Comparison of ENCODE assay signal across 8 cellular contexts in genomic region chr3:124834723-124835718, GRCh38. TPM values are rescaled to one million over a fixed set of nuclear protein-coding genes. Genes with fewer than 3 reads are reported as not detected.
A peak's percentile ranks its signal among the peaks of the same experiment; 100 is the strongest.
DNase-seq lines count a peak whose midpoint lies in the region; ATAC-seq and TF ChIP-seq lines count a peak whose summit lies in the region.

No MANE protein-coding gene starts in this region.

- POLR2A ChIA-PET in SK-N-SH (lab: Yijun Ruan, JAX) = interaction anchor here (0.5 to 0.8 kb wide), 5 partner anchors 27 to 59 kb away, joined by 3 read pairs; no protein-coding TSS in a partner anchor

- peak overlapping the region; percentile 11; the same call in 1 of the 2 replicates for H2AFZ ChIP-seq in KMS-11 (ENCODE audit: low read depth)
- H2AFZ ChIP-seq in SK-N-SH (ENCODE audit: low read depth) = no peak overlapping the region

- H3K27ac ChIP-seq in KMS-11 = peak overlapping the region; percentile 96
- peak overlapping the region; percentile 95 to 100 for H3K27ac ChIP-seq in SK-N-SH (ENCODE audit: low read depth in 2 of 2, low read length in 1 of 2)

- no peaks in the 10 kb centered on the region for H4K20me1 ChIP-seq in KMS-11 (ENCODE audit: insufficient read depth)
- H4K20me1 ChIP-seq in SK-N-SH (ENCODE audit: insufficient read depth) = no peaks in the 10 kb centered on the region

- no peaks in the 10 kb centered on the region for H3K9me3 ChIP-seq in SK-N-SH
- H3K9me3 ChIP-seq in iPS-15b (ENCODE audit: control insufficient read depth, insufficient read depth, low read length) = no peaks in the 10 kb centered on the region

- H3K4me2 ChIP-seq in KMS-11 = peak overlapping the region; percentile 91
- H3K4me2 ChIP-seq in SK-N-SH = peak overlapping the region; percentile 54; the same call in 1 of the 2 replicates

- no peak overlapping the region for H3K27ac Mint-ChIP-seq in activated naive CD8-positive, alpha-beta T cell treated with anti-CD3 and anti-CD28 coated beads, Interleukin-2, amount 50 U/mL, for 24 hours

- H3K9me3 Mint-ChIP-seq in activated naive CD8-positive, alpha-beta T cell treated with anti-CD3 and anti-CD28 coated beads, Interleukin-2, amount 50 U/mL, for 24 hours = no peaks in the 10 kb centered on the region

- DNase-seq in Daoy (ENCODE audit: low read depth) = peak; percentile 81
- DNase-seq in SK-N-SH = no peak
- DNase-seq in activated naive CD8-positive, alpha-beta T cell treated with anti-CD3 and anti-CD28 coated beads, Interleukin-2, amount 50 U/mL, for 24 hours = peak; percentile 23
- peak; percentile 23 to 30 for DNase-seq in stimulated activated CD4-positive, alpha-beta T cell treated with anti-CD3 and anti-CD28 coated beads, Interleukin-15, amount 100 ng/mL, for 48 hours (ENCODE audit: low read depth in 2 of 2)
- no peak for DNase-seq in cerebellum (ENCODE audit: low spot score)

- 66% methylated on average over 20 of the region's 20 CpGs for WGBS in SK-N-SH (ENCODE audit: low lambda C conversion rate)

- TF ChIP-seq CTCF in KMS-11 (conservative IDR thresholded peaks at IDR 0.05; ENCODE audit: low read depth, low read length) (no peak), SK-N-SH (IDR thresholded peaks at IDR 0.05) (no peak)

- peak; percentile 92 for ATAC-seq in GM21737 (IDR thresholded peaks at IDR 0.05; ENCODE audit: unreplicated experiment)
- peak; percentile 74 for ATAC-seq in activated naive CD8-positive, alpha-beta T cell treated with anti-CD3 and anti-CD28 coated beads, Interleukin-2, amount 50 U/mL, for 24 hours

- H3K36me3 ChIP-seq in KMS-11 (ENCODE audit: insufficient read depth) = no peaks in the 10 kb centered on the region
- peaks cover 43 to 62% of the 10 kb centered on the region in 2 experiments for H3K36me3 ChIP-seq in SK-N-SH (replicated peaks in 1 of 2; ENCODE audit: control insufficient read depth in 1 of 2, insufficient read depth in 2 of 2, low read length in 1 of 2)
- H3K36me3 ChIP-seq in iPS-15b (ENCODE audit: control insufficient read depth, insufficient read depth, low read length) = no peaks in the 10 kb centered on the region

- H3K27me3 Mint-ChIP-seq in activated naive CD8-positive, alpha-beta T cell treated with anti-CD3 and anti-CD28 coated beads, Interleukin-2, amount 50 U/mL, for 24 hours = peaks cover 18% of the 10 kb centered on the region

- no peak for TF ChIP-seq EP300 in SK-N-SH (IDR thresholded peaks at IDR 0.05; ENCODE audit: borderline replicate concordance in 1 of 2, low read depth in 1 of 2, low read length in 1 of 2)

- H3K9me2 ChIP-seq in SK-N-SH = no peaks in the 10 kb centered on the region

- H3K4me3 ChIP-seq in KMS-11 (IDR thresholded peaks at IDR 0.05; ENCODE audit: insufficient read depth, low read depth, low read length) (peak overlapping the region; percentile 69), SK-N-SH (ENCODE audit: low read depth in 2 of 2, low read length in 1 of 2) (no peak overlapping the region), iPS-15b (ENCODE audit: low read depth, low read length) (no peak overlapping the region)

- no peaks in the 10 kb centered on the region for H3K79me2 ChIP-seq in KMS-11 (ENCODE audit: insufficient read depth, low read depth)
- H3K79me2 ChIP-seq in SK-N-SH (ENCODE audit: insufficient read depth) = peaks cover 62% of the 10 kb centered on the region

- no peaks in the 10 kb centered on the region for H3K27me3 ChIP-seq in KMS-11 (ENCODE audit: insufficient read depth, low read depth)
- no peaks in the 10 kb centered on the region for H3K27me3 ChIP-seq in SK-N-SH (ENCODE audit: insufficient read depth)
- no peaks in the 10 kb centered on the region for H3K27me3 ChIP-seq in iPS-15b (ENCODE audit: control insufficient read depth, insufficient read depth, low read length)

- H3K36me3 Mint-ChIP-seq in activated naive CD8-positive, alpha-beta T cell treated with anti-CD3 and anti-CD28 coated beads, Interleukin-2, amount 50 U/mL, for 24 hours (ENCODE audit: low read depth) = no peaks in the 10 kb centered on the region

- H3K9ac ChIP-seq in KMS-11 = peak overlapping the region; percentile 89
- peak overlapping the region; percentile 18; the same call in 1 of the 2 replicates for H3K9ac ChIP-seq in SK-N-SH
- peak overlapping the region; percentile 32 for H3K9ac ChIP-seq in iPS-15b (ENCODE audit: low read depth, low read length)

- TF ChIP-seq RAD21 in SK-N-SH (IDR thresholded peaks at IDR 0.05; ENCODE audit: low read length) = no peak

- peak overlapping the region; percentile 63 for H3K4me3 Mint-ChIP-seq in activated naive CD8-positive, alpha-beta T cell treated with anti-CD3 and anti-CD28 coated beads, Interleukin-2, amount 50 U/mL, for 24 hours

- H3K4me1 ChIP-seq in KMS-11 (ENCODE audit: low read depth, poor library complexity, severe bottlenecking) (peaks cover 59% of the 10 kb centered on the region), SK-N-SH (ENCODE audit: control insufficient read depth in 1 of 2, insufficient read depth in 2 of 2, low read depth in 1 of 2, low read length in 1 of 2) (peaks cover 43 to 74% of the 10 kb centered on the region in 2 experiments), iPS-15b (ENCODE audit: control insufficient read depth, insufficient read depth, low read length) (peaks cover 17% of the 10 kb centered on the region)

- CTCF ChIA-PET in SK-N-SH (lab: Yijun Ruan, JAX) = interaction anchor here (1.0 to 1.1 kb wide), 2 partner anchors 52 to 66 kb away, joined by 3 to 5 read pairs; no protein-coding TSS in a partner anchor

- peaks cover 54% of the 10 kb centered on the region for H3F3A ChIP-seq in SK-N-SH (replicated peaks; ENCODE audit: insufficient read depth)

- peaks cover 14% of the 10 kb centered on the region for H3K4me1 Mint-ChIP-seq in activated naive CD8-positive, alpha-beta T cell treated with anti-CD3 and anti-CD28 coated beads, Interleukin-2, amount 50 U/mL, for 24 hours

TF ChIP-seq in SK-N-SH, 30 proteins besides CTCF, POLR2A, EP300 and RAD21:
- TF ChIP-seq RXRA (IDR thresholded peaks at IDR 0.05; ENCODE audit: borderline replicate concordance, low read depth) = no peak
- TF ChIP-seq YY1 (IDR thresholded peaks at IDR 0.05; ENCODE audit: low read depth) = no peak
- TF ChIP-seq MEF2A (IDR thresholded peaks at IDR 0.05; ENCODE audit: borderline replicate concordance, low read depth) = no peak
- TF ChIP-seq TCF12 (IDR thresholded peaks at IDR 0.05) = peak; percentile 19; the same call in 1 of the 2 replicates
- no peak for TF ChIP-seq RFX5 (IDR thresholded peaks at IDR 0.05; ENCODE audit: low read length)
- TF ChIP-seq USF1 (IDR thresholded peaks at IDR 0.05; ENCODE audit: borderline replicate concordance, low read depth) = peak; percentile 64; the same call in 1 of the 2 replicates
- peak; percentile 40; the same call in 1 of the 2 replicates for TF ChIP-seq MAX (IDR thresholded peaks at IDR 0.05; ENCODE audit: low read depth)
- no peak for TF ChIP-seq NRF1 (IDR thresholded peaks at IDR 0.05; ENCODE audit: low read depth, low read length)
- no peak for TF ChIP-seq GABPA (IDR thresholded peaks at IDR 0.05; ENCODE audit: low read depth)
- TF ChIP-seq TAF1 (IDR thresholded peaks at IDR 0.05; ENCODE audit: borderline replicate concordance, low read depth, low read length) = no peak
- 0 out of 2 replicates have a peak, but pooled peaks have one; percentile 40 for TF ChIP-seq JUND (IDR thresholded peaks at IDR 0.05)
- 0 out of 2 replicates have a peak, but pooled peaks have one; percentile 31 for TF ChIP-seq NFIC (IDR thresholded peaks at IDR 0.05; ENCODE audit: borderline replicate concordance)
- no peak for TF ChIP-seq POLR2AphosphoS5 (IDR thresholded peaks at IDR 0.05; ENCODE audit: low read depth, low read length)
- no peak for TF ChIP-seq USF2 (IDR thresholded peaks at IDR 0.05; ENCODE audit: borderline replicate concordance, low read depth, low read length)
- no peak for TF ChIP-seq SIN3A (IDR thresholded peaks at IDR 0.05; ENCODE audit: borderline replicate concordance, low read depth, low read length)
- TF ChIP-seq SMC3 (IDR thresholded peaks at IDR 0.05; ENCODE audit: low read depth, low read length) = no peak
- peak; percentile 62; the same call in 1 of the 2 replicates for TF ChIP-seq MXI1 (IDR thresholded peaks at IDR 0.05; ENCODE audit: low read depth, low read length)
- no peak for TF ChIP-seq FOXJ3 (CRISPR knock-in tag; IDR thresholded peaks at IDR 0.05)
- TF ChIP-seq FOSL2 (IDR thresholded peaks at IDR 0.05; ENCODE audit: borderline replicate concordance, low read depth) = peak; percentile 50; the same call in 1 of the 2 replicates

RNA-seq across cellular contexts. Expression of gene ITGB5, which starts 52.1 kb away (rescaled TPM):
- 129 and 170 TPM in 2 replicates for total RNA-seq in Daoy (2014; rRNA removed; shearing (Covaris generic))
- 328 and 481 TPM in 2 replicates for polyA plus RNA-seq in SK-N-SH (2012; rRNA removed)
- 217 and 321 TPM in 2 replicates for polyA plus RNA-seq in SK-N-SH (2012; cell fraction: cytosol; rRNA removed)
- 338 and 344 TPM in 2 replicates for polyA plus RNA-seq in SK-N-SH (2012; cell fraction: nucleus; rRNA removed)
- total RNA-seq in cerebellum = 17.1 TPM

Comparison
In these comparisons a context has a peak if more than half of its experiments do, and no peak if none do; other contexts are left out.
1. DNase-seq: peak in Daoy (single experiment), activated naive CD8-positive, alpha-beta T cell treated with anti-CD3 and anti-CD28 coated beads, Interleukin-2, amount 50 U/mL, for 24 hours (single experiment) and stimulated activated CD4-positive, alpha-beta T cell treated with anti-CD3 and anti-CD28 coated beads, Interleukin-15, amount 100 ng/mL, for 48 hours (2 of 2); none in SK-N-SH (single experiment) and cerebellum (single experiment).
2. H3K9ac ChIP-seq: peak in every context shown above with its lines; median percentile 89 in KMS-11; 32 in iPS-15b; 18 in SK-N-SH.